10 cellular contexts compared by ENCODE assay signal in genomic region chr10:97685395-97685958, GRCh38. TPM values are rescaled to one million over a fixed set of nuclear protein-coding genes. Genes with fewer than 3 reads are reported as not detected.
DNase-seq lines count a peak whose midpoint lies in the region; ATAC-seq, FAIRE-seq and TF ChIP-seq lines count a peak whose summit lies in the region.
"Had no signal": no experiment of that assay in that cellular context is flagged by ENCODE, and none has a peak within 500 bp of the region (broad histone marks: within the 10 kb centered on the region; RNA-seq: fewer than 3 reads in every experiment).

No MANE protein-coding gene starts in this region.

- H3K4me3 Mint-ChIP-seq in activated naive CD4-positive, alpha-beta T cell treated with anti-CD3 and anti-CD28 coated beads, Interleukin-2, amount 50 U/mL, for 24 hours = peak overlapping the region; percentile 67
- H3K4me3 Mint-ChIP-seq in activated naive CD4-positive, alpha-beta T cell treated with anti-CD3 and anti-CD28 coated beads for 36 hours = no peak overlapping the region
- peak overlapping the region; percentile 85 to 94 (median 90) for H3K4me3 Mint-ChIP-seq in brain

- no peak for DNase-seq in activated naive CD4-positive, alpha-beta T cell treated with anti-CD3 and anti-CD28 coated beads for 36 hours
- DNase-seq in left kidney (ENCODE audit: low read depth, low spot score) = peak; percentile 30
- peak; percentile 51 for DNase-seq in urothelium cell line (ENCODE audit: low spot score)
- DNase-seq in NCI-H526 (lab: John Stamatoyannopoulos, UW) = no peak
- DNase-seq: KG1 had no signal

- peak in 1 of 2 experiments; percentile 27 for TF ChIP-seq CTCF in brain (conservative IDR thresholded peaks at IDR 0.05)

- ATAC-seq in activated CD4-positive, CD25-positive, alpha-beta regulatory T cell treated with anti-CD3 and anti-CD28 coated beads, Interleukin-2, amount 50 U/mL, for 24 hours = no peak
- ATAC-seq in GM21381 (IDR thresholded peaks at IDR 0.05; ENCODE audit: unreplicated experiment) = no peak

- H3K36me3 Mint-ChIP-seq in activated naive CD4-positive, alpha-beta T cell treated with anti-CD3 and anti-CD28 coated beads, Interleukin-2, amount 50 U/mL, for 24 hours = no peaks in the 10 kb centered on the region
- no peaks in the 10 kb centered on the region for H3K36me3 Mint-ChIP-seq in activated naive CD4-positive, alpha-beta T cell treated with anti-CD3 and anti-CD28 coated beads for 36 hours (ENCODE audit: low read depth)
- no peaks in the 10 kb centered on the region for H3K36me3 Mint-ChIP-seq in brain

- no peak for FAIRE-seq in urothelium cell line (lab: Jason Lieb, UNC)
- FAIRE-seq: G401.6 had no signal

- CTCF ChIA-PET in activated naive CD4-positive, alpha-beta T cell treated with anti-CD3 and anti-CD28 coated beads for 36 hours (lab: Charles Lee) = interaction anchor here (1.1 to 4.8 kb wide), 9 partner anchors 9 to 184 kb away, joined by 3 to 45 read pairs (median 32); partner anchors contain the start of genes MARVELD1 and ZFYVE27

- no peaks in the 10 kb centered on the region for H3K9me3 Mint-ChIP-seq in activated naive CD4-positive, alpha-beta T cell treated with anti-CD3 and anti-CD28 coated beads, Interleukin-2, amount 50 U/mL, for 24 hours
- H3K9me3 Mint-ChIP-seq in activated naive CD4-positive, alpha-beta T cell treated with anti-CD3 and anti-CD28 coated beads for 36 hours = no peaks in the 10 kb centered on the region
- H3K9me3 Mint-ChIP-seq in brain = no peaks in the 10 kb centered on the region

- H3K4me1 Mint-ChIP-seq in activated naive CD4-positive, alpha-beta T cell treated with anti-CD3 and anti-CD28 coated beads, Interleukin-2, amount 50 U/mL, for 24 hours = peaks cover 17% of the 10 kb centered on the region
- H3K4me1 Mint-ChIP-seq in activated naive CD4-positive, alpha-beta T cell treated with anti-CD3 and anti-CD28 coated beads for 36 hours (ENCODE audit: low read depth) = peaks cover 12% of the 10 kb centered on the region
- H3K4me1 Mint-ChIP-seq in brain = peaks cover 55% of the 10 kb centered on the region

- H3K27me3 Mint-ChIP-seq in activated naive CD4-positive, alpha-beta T cell treated with anti-CD3 and anti-CD28 coated beads, Interleukin-2, amount 50 U/mL, for 24 hours = no peaks in the 10 kb centered on the region
- H3K27me3 Mint-ChIP-seq in activated naive CD4-positive, alpha-beta T cell treated with anti-CD3 and anti-CD28 coated beads for 36 hours (ENCODE audit: low read depth) = no peaks in the 10 kb centered on the region
- no peaks in the 10 kb centered on the region for H3K27me3 Mint-ChIP-seq in brain

- intact Hi-C loops in activated naive CD4-positive, alpha-beta T cell treated with anti-CD3 and anti-CD28 coated beads for 36 hours (cut with micrococcal nuclease) = loop anchor here (5.0 kb wide), 1 partner anchor 447 kb away; the partner anchor contains the start of gene R3HCC1L

- no peak overlapping the region for H3K27ac Mint-ChIP-seq in activated naive CD4-positive, alpha-beta T cell treated with anti-CD3 and anti-CD28 coated beads, Interleukin-2, amount 50 U/mL, for 24 hours
- H3K27ac Mint-ChIP-seq in activated naive CD4-positive, alpha-beta T cell treated with anti-CD3 and anti-CD28 coated beads for 36 hours = no peak overlapping the region
- peak overlapping the region in 2 of 5 experiments; percentile 69 to 90 for H3K27ac Mint-ChIP-seq in brain

RNA-seq across cellular contexts. Expression of gene AVPI1, which starts 1.6 kb away (rescaled TPM):
- 1 to 10 TPM; 1.5 to 1.9 TPM for total RNA-seq in activated naive CD4-positive, alpha-beta T cell treated with anti-CD3 and anti-CD28 coated beads for 36 hours
- polyA plus RNA-seq in brain (ENCODE audit: insufficient read depth, low read depth, low replicate concordance) = 13.2 TPM

RNA-seq across cellular contexts. Expression of gene MARVELD1, which starts 28.1 kb away (rescaled TPM):
- 1 to 10 TPM; 2.7 to 3.4 TPM for total RNA-seq in activated naive CD4-positive, alpha-beta T cell treated with anti-CD3 and anti-CD28 coated beads for 36 hours
- polyA plus RNA-seq in brain (ENCODE audit: insufficient read depth, low read depth, low replicate concordance) = 5.8 TPM

RNA-seq across cellular contexts. Expression of gene PI4K2A, which starts 45.0 kb away (rescaled TPM):
- 1 to 10 TPM; 8.9 to 9.4 TPM for total RNA-seq in activated naive CD4-positive, alpha-beta T cell treated with anti-CD3 and anti-CD28 coated beads for 36 hours
- polyA plus RNA-seq in brain (ENCODE audit: insufficient read depth, low read depth, low replicate concordance) = 23.3 TPM

RNA-seq across cellular contexts. Expression of gene ZFYVE27, which starts 51.5 kb away (rescaled TPM):
- 10 to 100 TPM; 18.0 to 18.4 TPM for total RNA-seq in activated naive CD4-positive, alpha-beta T cell treated with anti-CD3 and anti-CD28 coated beads for 36 hours
- 27.4 TPM for polyA plus RNA-seq in brain (ENCODE audit: insufficient read depth, low read depth, low replicate concordance)

RNA-seq across cellular contexts. Expression of gene MORN4, which starts 52.2 kb away (rescaled TPM):
- 10 to 100 TPM; 10.7 TPM for total RNA-seq in activated naive CD4-positive, alpha-beta T cell treated with anti-CD3 and anti-CD28 coated beads for 36 hours
- 26.5 TPM for polyA plus RNA-seq in brain (ENCODE audit: insufficient read depth, low read depth, low replicate concordance)

Comparison
In these comparisons a context has a peak if more than half of its experiments do, and no peak if none do; other contexts are left out.
1. DNase-seq: peak in left kidney (single experiment) and urothelium cell line (single experiment); none in activated naive CD4-positive, alpha-beta T cell treated with anti-CD3 and anti-CD28 coated beads for 36 hours (single experiment) and NCI-H526 (0 of 2).